Comparison of ENCODE assay signal across 13 cellular contexts in the genomic region with DNA sequence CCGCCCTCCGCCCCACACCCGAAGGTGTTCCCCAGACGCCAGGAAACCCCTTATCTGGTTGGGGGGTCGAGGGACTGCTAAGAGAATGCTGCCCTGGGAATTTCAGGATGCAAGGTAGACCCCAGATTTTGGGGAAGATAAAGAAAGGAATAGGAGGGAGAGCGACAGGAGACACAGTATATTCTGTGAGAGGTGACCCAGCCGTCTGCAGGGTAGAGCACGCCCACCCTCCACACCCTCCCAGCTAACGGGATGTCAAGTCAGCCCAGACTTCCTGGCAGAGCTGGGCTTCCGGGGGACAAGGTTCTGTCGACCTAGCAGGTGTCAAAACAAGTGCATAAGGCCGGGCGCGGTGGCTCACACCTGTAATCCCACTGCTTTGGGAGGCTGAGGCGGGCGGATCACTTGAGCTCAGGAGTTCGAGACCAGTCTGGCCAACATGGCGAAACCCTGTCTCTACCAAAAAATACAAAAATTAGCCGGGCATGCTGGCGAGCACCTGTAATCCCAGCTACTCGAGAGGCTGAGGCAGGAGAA. TPM values are rescaled to one million over a fixed set of nuclear protein-coding genes. Genes with fewer than 3 reads are reported as not detected.
DNase-seq lines count a peak whose midpoint lies in the region; ATAC-seq and TF ChIP-seq lines count a peak whose summit lies in the region.
"Had no signal": no experiment of that assay in that cellular context is flagged by ENCODE, and none has a peak within 500 bp of the region (broad histone marks: within the 10 kb centered on the region; RNA-seq: fewer than 3 reads in every experiment).

No MANE protein-coding gene starts in this region.

- H3K36me3 ChIP-seq in HUES64 (ENCODE audit: insufficient read depth, low read length) (no peaks in the 10 kb centered on the region), ectodermal cell (ENCODE audit: control insufficient read depth, insufficient read depth, low read length) (no peaks in the 10 kb centered on the region), neural progenitor cell (no peaks in the 10 kb centered on the region), OCI-LY7 (ENCODE audit: insufficient read depth, low read length) (no peaks in the 10 kb centered on the region)
- H3K36me3 ChIP-seq: SJSA1 had no signal

- H2AFZ ChIP-seq in neural progenitor cell (replicated peaks) (peak overlapping the region; percentile 78), OCI-LY7 (ENCODE audit: low read length) (no peak overlapping the region)

- H3K36me3 Mint-ChIP-seq in neural progenitor cell = no peaks in the 10 kb centered on the region

- ATAC-seq in HG02678 (IDR thresholded peaks at IDR 0.05; ENCODE audit: unreplicated experiment) = no peak

- no peak overlapping the region for H3K9ac ChIP-seq in HUES64 (ENCODE audit: low read depth, low read length)
- no peak overlapping the region for H3K9ac ChIP-seq in neural progenitor cell

- POLR2A ChIA-PET in OCI-LY7 (lab: Charles Lee) = no interaction called here

- H3K4me3 ChIP-seq in HUES64 (ENCODE audit: low read length) (peak overlapping the region; percentile 84), ectodermal cell (ENCODE audit: insufficient read depth, low read depth, low read length) (peak overlapping the region; percentile 75), neural progenitor cell (peak overlapping the region; percentile 99), OCI-LY7 (ENCODE audit: low read depth, low read length, poor library complexity, severe bottlenecking) (no peak overlapping the region)
- H3K4me3 ChIP-seq: body of pancreas, SJSA1 had no signal

- H3K79me2 ChIP-seq in neural progenitor cell (ENCODE audit: low read depth) = no peaks in the 10 kb centered on the region
- H3K79me2 ChIP-seq in OCI-LY7 (ENCODE audit: insufficient read depth, low read depth, low read length) = no peaks in the 10 kb centered on the region

- H3K9me3 ChIP-seq in HUES64 (ENCODE audit: insufficient read depth, low read depth, low read length) = no peaks in the 10 kb centered on the region
- H3K9me3 ChIP-seq in ectodermal cell (ENCODE audit: control insufficient read depth, low read length) = no peaks in the 10 kb centered on the region
- no peaks in the 10 kb centered on the region for H3K9me3 ChIP-seq in neural progenitor cell (ENCODE audit: low read depth)
- no peaks in the 10 kb centered on the region for H3K9me3 ChIP-seq in OCI-LY7 (ENCODE audit: low read length)
- H3K9me3 ChIP-seq: body of pancreas, SJSA1 had no signal

- H3F3A ChIP-seq in neural progenitor cell (ENCODE audit: low read depth) = peaks cover 45% of the 10 kb centered on the region

- H3K9me3 Mint-ChIP-seq in neural progenitor cell = no peaks in the 10 kb centered on the region

- WGBS in HUES64 = 53% methylated on average over 21 of the region's 21 CpGs
- WGBS in ectodermal cell, 2 experiments = 52 to 55% methylated on average over 21 of the region's 21 CpGs

- H3K4me1 Mint-ChIP-seq in neural progenitor cell = peaks cover 26% of the 10 kb centered on the region

- H3K27me3 ChIP-seq in HUES64 (ENCODE audit: insufficient read depth, low read length) = peaks cover 18% of the 10 kb centered on the region
- H3K27me3 ChIP-seq in ectodermal cell (ENCODE audit: control insufficient read depth, insufficient read depth, low read length, poor library complexity, severe bottlenecking) = peaks cover 11% of the 10 kb centered on the region
- peaks cover 8% of the 10 kb centered on the region for H3K27me3 ChIP-seq in neural progenitor cell
- H3K27me3 ChIP-seq: body of pancreas had no signal

- H3K27me3 Mint-ChIP-seq in neural progenitor cell (ENCODE audit: insufficient read depth, low read depth) = peaks cover 14% of the 10 kb centered on the region

- DNase-seq in NCI-H2107 treated with DMSO at 0.1 percent for 48 hours (lab: John Stamatoyannopoulos, UW; ENCODE audit: unreplicated experiment) (peak; percentile 37), NCI-H2107 (lab: John Stamatoyannopoulos, UW) (no peak), neural progenitor cell (ENCODE audit: low spot score) (no peak), NCI-H345 (lab: John Stamatoyannopoulos, UW) (no peak), OCI-LY7 (ENCODE audit: low spot score) (no peak)
- DNase-seq: activated CD4-positive, alpha-beta T cell treated with anti-CD3 and anti-CD28 coated beads, Interleukin-2, amount 10 ng/mL, durations not matched to agents 24 days and 14 days; stimulated activated CD4-positive, alpha-beta T cell treated with anti-CD3 and anti-CD28 coated beads, Interleukin-2, amount 100 ng/mL, for 48 hours had no signal

- no peaks in the 10 kb centered on the region for H3K9me2 ChIP-seq in OCI-LY7 (ENCODE audit: insufficient read depth, low read length)

- CTCF ChIA-PET in OCI-LY7 (lab: Charles Lee; ENCODE audit: unreplicated experiment) = no interaction called here

- no TSS peak for BruUV-seq in OCI-LY7 (replicated peaks; lab: Mats Ljungman, UMichigan)

- H4K20me1 ChIP-seq in neural progenitor cell (ENCODE audit: low read depth) = peaks cover 22% of the 10 kb centered on the region
- H4K20me1 ChIP-seq in OCI-LY7 (ENCODE audit: insufficient read depth, low read length) = no peaks in the 10 kb centered on the region

- intact Hi-C loops in OCI-LY7 (cut with micrococcal nuclease; ENCODE audit: unreplicated experiment) = no loop called here

- H3K4me1 ChIP-seq in HUES64 (ENCODE audit: insufficient read depth, low read length) = 0 out of 2 replicates have a peak, but pooled peaks cover 2% of the 10 kb centered on the region
- H3K4me1 ChIP-seq in ectodermal cell (ENCODE audit: control insufficient read depth, insufficient read depth, low read length) = peaks cover 8% of the 10 kb centered on the region
- H3K4me1 ChIP-seq in neural progenitor cell = peaks cover 11% of the 10 kb centered on the region
- H3K4me1 ChIP-seq in OCI-LY7 (ENCODE audit: insufficient read depth, low read length, poor library complexity, severe bottlenecking) = peaks cover 25% of the 10 kb centered on the region

- no peak overlapping the region for H3K27ac ChIP-seq in HUES64 (ENCODE audit: low read depth, low read length)
- no peak overlapping the region for H3K27ac ChIP-seq in ectodermal cell (ENCODE audit: insufficient read depth, low read depth, low read length, poor library complexity, severe bottlenecking)
- H3K27ac ChIP-seq in neural progenitor cell = no peak overlapping the region
- no peak overlapping the region for H3K27ac ChIP-seq in OCI-LY7 (ENCODE audit: low read depth, low read length, poor library complexity, severe bottlenecking)
- H3K27ac ChIP-seq: SJSA1 had no signal

- H3K4me3 Mint-ChIP-seq in neural progenitor cell = peak overlapping the region; percentile 88

- TF ChIP-seq CTCF in neural progenitor cell (IDR thresholded peaks at IDR 0.05) (no peak), OCI-LY7 (conservative IDR thresholded peaks at IDR 0.05; ENCODE audit: low read length) (no peak)

- H3K27ac Mint-ChIP-seq in neural progenitor cell = no peak overlapping the region
- H3K27ac Mint-ChIP-seq: activated CD4-positive, alpha-beta T cell treated with anti-CD3 and anti-CD28 coated beads, Interleukin-2, amount 10 ng/mL, durations not matched to agents 24 days and 14 days had no signal

- H3K4me2 ChIP-seq in neural progenitor cell = peak overlapping the region; percentile 99
- H3K4me2 ChIP-seq in OCI-LY7 (ENCODE audit: low read length) = no peak overlapping the region

RNA-seq across cellular contexts. Expression of a gene that starts 0.7 kb away (rescaled TPM):
- polyA plus RNA-seq in HUES64 (2013, experiment 1 of 2) = 12.3 TPM
- polyA plus RNA-seq in HUES64 (2013, experiment 2 of 2) = 16.3 TPM
- 32.8 TPM for polyA plus RNA-seq in ectodermal cell (2013, experiment 1 of 4)
- 26.5 TPM for polyA plus RNA-seq in ectodermal cell (2013, experiment 2 of 4)
- polyA plus RNA-seq in ectodermal cell (2013, experiment 3 of 4) = 27.7 TPM
- polyA plus RNA-seq in ectodermal cell (2013, experiment 4 of 4) = 30.1 TPM
- 0.07 and 2.8 TPM in 2 replicates for total RNA-seq in neural progenitor cell (ENCODE audit: low replicate concordance)
- total RNA-seq in OCI-LY7 (2014; rRNA removed; shearing (Covaris generic)) = not detected in 2 replicates
- total RNA-seq in OCI-LY7 (2022) = 0.17 TPM in 1 of 2 replicates, not detected in the other
- total RNA-seq: SJSA1 had no signal

RNA-seq across cellular contexts. Expression of a gene that starts 13.4 kb away (rescaled TPM):
- 1.3 TPM for polyA plus RNA-seq in HUES64 (2013, experiment 1 of 2)
- 1.4 TPM for polyA plus RNA-seq in HUES64 (2013, experiment 2 of 2)
- 0.31 TPM for polyA plus RNA-seq in ectodermal cell (2013, experiment 1 of 4)
- 0.21 TPM for polyA plus RNA-seq in ectodermal cell (2013, experiment 2 of 4)
- polyA plus RNA-seq in ectodermal cell (2013, experiment 3 of 4) = 0.37 TPM
- 0.16 TPM for polyA plus RNA-seq in ectodermal cell (2013, experiment 4 of 4)
- total RNA-seq in neural progenitor cell (ENCODE audit: low replicate concordance) (0.65 and 1.2 TPM in 2 replicates), OCI-LY7 (2022) (not detected in 2 replicates)
- total RNA-seq in OCI-LY7 (2014; rRNA removed; shearing (Covaris generic)) = 0.08 TPM in 1 of 2 replicates, not detected in the other
- total RNA-seq: activated CD4-positive, alpha-beta T cell treated with anti-CD3 and anti-CD28 coated beads, Interleukin-2, amount 10 ng/mL, durations not matched to agents 24 days and 14 days had no signal

RNA-seq across cellular contexts. Expression of a gene that starts 28.8 kb away (rescaled TPM):
- 29.0 TPM for polyA plus RNA-seq in HUES64 (2013, experiment 1 of 2)
- polyA plus RNA-seq in HUES64 (2013, experiment 2 of 2) = 24.5 TPM
- polyA plus RNA-seq in ectodermal cell (2013, experiment 1 of 4) = 46.1 TPM
- 46.7 TPM for polyA plus RNA-seq in ectodermal cell (2013, experiment 2 of 4)
- 33.4 TPM for polyA plus RNA-seq in ectodermal cell (2013, experiment 3 of 4)
- polyA plus RNA-seq in ectodermal cell (2013, experiment 4 of 4) = 36.9 TPM
- total RNA-seq in neural progenitor cell (ENCODE audit: low replicate concordance) (14.4 and 20.7 TPM in 2 replicates), OCI-LY7 (2022) (44.5 and 48.1 TPM in 2 replicates)
- 19.4 and 23.2 TPM in 2 replicates for total RNA-seq in OCI-LY7 (2014; rRNA removed; shearing (Covaris generic))

RNA-seq across cellular contexts. Expression of a gene that starts 39.7 kb away (rescaled TPM):
- 0.40 TPM for polyA plus RNA-seq in HUES64 (2013, experiment 1 of 2)
- 1.5 TPM for polyA plus RNA-seq in HUES64 (2013, experiment 2 of 2)
- 0.80 TPM for polyA plus RNA-seq in ectodermal cell (2013, experiment 1 of 4)
- not detected for polyA plus RNA-seq in ectodermal cell (2013, experiment 2 of 4)
- 1.2 TPM for polyA plus RNA-seq in ectodermal cell (2013, experiment 3 of 4)
- 1.4 TPM for polyA plus RNA-seq in ectodermal cell (2013, experiment 4 of 4)
- total RNA-seq in neural progenitor cell (ENCODE audit: low replicate concordance) = 0.99 and 1.8 TPM in 2 replicates
- 0.13 TPM in 1 of 2 replicates, not detected in the other for total RNA-seq in OCI-LY7 (2014; rRNA removed; shearing (Covaris generic))
- total RNA-seq in OCI-LY7 (2022) = 0.61 and 0.74 TPM in 2 replicates
- total RNA-seq: A172, SJSA1 had no signal

RNA-seq across cellular contexts. Expression of a gene that starts 44.9 kb away (rescaled TPM):
- polyA plus RNA-seq in HUES64 (2013, experiment 1 of 2) = 5.0 TPM
- polyA plus RNA-seq in HUES64 (2013, experiment 2 of 2) = 6.6 TPM
- polyA plus RNA-seq in ectodermal cell (2013, experiment 1 of 4) = 13.6 TPM
- polyA plus RNA-seq in ectodermal cell (2013, experiment 2 of 4) = 15.8 TPM
- 11.1 TPM for polyA plus RNA-seq in ectodermal cell (2013, experiment 3 of 4)
- 11.9 TPM for polyA plus RNA-seq in ectodermal cell (2013, experiment 4 of 4)
- total RNA-seq in neural progenitor cell (ENCODE audit: low replicate concordance) = 4.1 and 13.5 TPM in 2 replicates
- total RNA-seq in OCI-LY7 (2014; rRNA removed; shearing (Covaris generic)) = 2.7 and 7.4 TPM in 2 replicates
- 5.5 and 5.9 TPM in 2 replicates for total RNA-seq in OCI-LY7 (2022)
